8 cellular contexts compared by ENCODE assay signal in the genomic region with DNA sequence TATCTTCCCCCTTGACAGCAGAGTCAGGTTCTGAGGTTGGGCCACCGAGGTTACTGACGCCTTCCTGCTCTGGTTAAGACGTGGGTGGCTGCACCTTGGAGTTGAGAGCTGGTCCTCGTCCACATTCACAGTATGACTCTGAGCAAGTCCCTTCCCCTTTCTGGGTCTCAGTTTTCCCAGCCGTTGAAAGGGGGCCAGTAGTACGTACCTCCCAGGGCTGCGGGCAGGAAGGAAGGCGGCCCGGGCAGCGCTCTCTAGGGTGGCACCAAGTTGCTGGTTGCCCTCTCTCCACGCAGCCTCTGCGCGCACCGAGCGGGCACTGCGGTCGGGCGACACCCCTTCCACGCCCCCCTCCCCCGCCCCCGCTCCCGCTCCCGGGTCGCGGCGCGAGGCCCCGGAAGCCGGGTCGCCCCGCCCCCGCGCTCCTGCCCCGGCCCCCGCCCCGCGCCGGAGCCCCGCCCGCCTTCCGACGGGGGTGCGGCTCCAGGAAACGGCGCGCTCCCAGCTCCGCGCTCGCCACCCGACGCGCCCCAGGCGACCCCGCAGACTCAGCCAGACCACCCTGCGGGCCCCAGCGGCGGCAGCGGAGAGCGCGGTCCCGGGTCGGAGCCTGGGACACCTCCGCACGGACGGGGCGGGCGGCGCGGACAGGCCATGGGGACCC. TPM values are rescaled to one million over a fixed set of nuclear protein-coding genes. Genes with fewer than 3 reads are reported as not detected.
DNase-seq lines count a peak whose midpoint lies in the region; ATAC-seq, FAIRE-seq and TF ChIP-seq lines count a peak whose summit lies in the region.

A gene (plus strand): TSS at position 486 of the 664 bp plus-strand sequence. CDS start 250 bp downstream, outside the sequence.

- H3K4me1 ChIP-seq in A673 (ENCODE audit: insufficient read depth, low read length, poor library complexity, severe bottlenecking) (peaks cover 45% of the 10 kb centered on the region), H1 (replicated peaks in 1 of 4; ENCODE audit: control insufficient read depth in 3 of 4, insufficient read depth in 4 of 4, low read length in 3 of 4) (peaks cover 13 to 31% (median 20%) of the 10 kb centered on the region in 4 experiments; a peak in 6 of 7 replicates), mucosa of descending colon (ENCODE audit: low read depth) (peaks cover 62% of the 10 kb centered on the region)

- DNase-seq in A673 (ENCODE audit: low spot score) (peak; percentile 78), NCI-H510A (lab: John Stamatoyannopoulos, UW) (peak; percentile 56), H1 (ENCODE audit: low read depth in 1 of 2, low spot score in 2 of 2) (no peak), mucosa of descending colon (peak; percentile 84 to 91 (median 90))
- peak; percentile 87 for DNase-seq in activated CD4-positive, alpha-beta memory T cell treated with anti-CD3 and anti-CD28 coated beads, Interleukin-2, amount 10 ng/mL, durations not matched to agents 7 days and 5 days
- peak; percentile 77 to 91 for DNase-seq in stimulated activated effector memory CD8-positive, alpha-beta T cell treated with anti-CD3 and anti-CD28 coated beads, Interleukin-12 subunit alpha, Interleukin-12 subunit beta, amount 100 ng/mL, for 72 hours (ENCODE audit: low spot score in 2 of 2)

- H2BK120ac ChIP-seq in H1 (replicated peaks; ENCODE audit: low read depth, low read length): no peak within 1 kb of the TSS

- no peak within 1 kb of the TSS for H3K23ac ChIP-seq in H1 (ENCODE audit: insufficient read length)

- H3K36me3 ChIP-seq in A673 (ENCODE audit: insufficient read depth, low read length, poor library complexity, severe bottlenecking) (peaks cover 3% of the 10 kb centered on the region), H1 (ENCODE audit: control insufficient read depth in 2 of 4, insufficient read depth in 4 of 4, low read length in 3 of 4) (no peaks in the 10 kb centered on the region), mucosa of descending colon (ENCODE audit: low read depth) (no peaks in the 10 kb centered on the region)

- H2AFZ ChIP-seq in H1 (ENCODE audit: low read length): no peak within 1 kb of the TSS

- peak within 1 kb of the TSS; percentile 57; the same call in 1 of the 2 replicates for H4K8ac ChIP-seq in H1 (ENCODE audit: extremely low read depth, insufficient read depth, low read length)

- H3K4ac ChIP-seq in H1 (replicated peaks; ENCODE audit: insufficient read length, low read depth, low read length): peak within 1 kb of the TSS; percentile 63

- no peak within 1 kb of the TSS for H2BK20ac ChIP-seq in H1 (ENCODE audit: low read length)

- intact Hi-C loops in A673 (cut with micrococcal nuclease; ENCODE audit: unreplicated experiment) (no loop called here), mucosa of descending colon (cut with DNase I, micrococcal nuclease) (no loop called here)

- 0 out of 2 replicates have a peak within 1 kb of the TSS, but pooled peaks have one; percentile 39 for H2BK5ac ChIP-seq in H1 (ENCODE audit: low read depth, low read length)

- no TSS peak for BruUV-seq in A673 (replicated peaks; lab: Mats Ljungman, UMichigan)

- TF ChIP-seq RAD21 in H1 (IDR thresholded peaks at IDR 0.05 in 1 of 2, conservative IDR thresholded peaks at IDR 0.05 in 1 of 2; ENCODE audit: low read depth in 2 of 2, low read length in 2 of 2): no peak

- POLR2A ChIA-PET in A673 (lab: Charles Lee; ENCODE audit: low non-redundant PET) (interaction anchor here (0.7 kb wide), 1 partner anchor 77 kb away, joined by 15 read pairs; no protein-coding TSS in a partner anchor), H1 (lab: Charles Lee; ENCODE audit: partially characterized antibody) (interaction anchor here (1.2 to 3.7 kb wide), 6 partner anchors 10 to 46 kb away, joined by 3 to 36 read pairs (median 6); no protein-coding TSS in a partner anchor)
- POLR2A ChIA-PET in activated CD4-positive, alpha-beta memory T cell treated with anti-CD3 and anti-CD28 coated beads, Interleukin-2, amount 10 ng/mL, durations not matched to agents 7 days and 5 days (lab: Charles Lee): interaction anchor here (0.7 to 5.2 kb wide), 28 partner anchors 8 to 1664 kb away, joined by 3 to 96 read pairs (median 7); a partner anchor contains a TSS

- H3K14ac ChIP-seq in H1 (ENCODE audit: insufficient read length): no peak within 1 kb of the TSS

- no peak for TF ChIP-seq EP300 in H1 (IDR thresholded peaks at IDR 0.05; ENCODE audit: borderline replicate concordance in 1 of 2, low read depth in 2 of 2, low read length in 2 of 2)

- no peak for FAIRE-seq in H1 (lab: Jason Lieb, UNC)

- H3K23me2 ChIP-seq in H1 (ENCODE audit: low read depth, low read length): peaks cover 8% of the 10 kb centered on the region; the same call in 1 of the 2 replicates

- H2BK15ac ChIP-seq in H1 (ENCODE audit: low read length): 0 out of 2 replicates have a peak within 1 kb of the TSS, but pooled peaks have one; percentile 88

- H3K4me3 ChIP-seq in A673 (ENCODE audit: low read depth, low read length, poor library complexity, severe bottlenecking) (peak within 1 kb of the TSS; percentile 87), H1 (ENCODE audit: extremely low read depth in 1 of 4, insufficient read depth in 2 of 4, low read depth in 3 of 4, low read length in 4 of 4) (peak within 1 kb of the TSS; percentile 27 to 63 (median 40)), mucosa of descending colon (peak within 1 kb of the TSS; percentile 68)

- H3K4me2 ChIP-seq in H1 (ENCODE audit: insufficient read depth in 1 of 2, low read depth in 2 of 2, low read length in 2 of 2): peak within 1 kb of the TSS; percentile 72 to 81

- peaks cover 15 to 18% of the 10 kb centered on the region in 2 experiments for H4K20me1 ChIP-seq in H1 (replicated peaks in 1 of 2; ENCODE audit: control insufficient read depth in 1 of 2, insufficient read depth in 2 of 2, low read length in 2 of 2)

- H3K9me3 Mint-ChIP-seq in activated CD4-positive, alpha-beta memory T cell treated with anti-CD3 and anti-CD28 coated beads, Interleukin-2, amount 10 ng/mL, durations not matched to agents 7 days and 5 days: no peaks in the 10 kb centered on the region
- no peaks in the 10 kb centered on the region for H3K9me3 Mint-ChIP-seq in stimulated activated effector memory CD8-positive, alpha-beta T cell treated with anti-CD3 and anti-CD28 coated beads, Interleukin-12 subunit alpha, Interleukin-12 subunit beta, amount 100 ng/mL, for 72 hours

- H4K5ac ChIP-seq in H1 (ENCODE audit: insufficient read length, low read depth, low read length): peak within 1 kb of the TSS; percentile 15

- no peaks in the 10 kb centered on the region for H3K27me3 ChIP-seq in A673 (replicated peaks; ENCODE audit: insufficient read depth, low read depth, low read length, poor library complexity)
- H3K27me3 ChIP-seq in H1 (replicated peaks in 1 of 4; ENCODE audit: control insufficient read depth in 3 of 4, extremely low read depth in 1 of 4, insufficient read depth in 3 of 4, low read length in 3 of 4): peaks cover 8 to 39% (median 28%) of the 10 kb centered on the region in 4 experiments

- TF ChIP-seq POLR2A in GM19193 (IDR thresholded peaks at IDR 0.05; ENCODE audit: extremely low read depth, insufficient read depth, insufficient read length) (peak; percentile 69), H1 (IDR thresholded peaks at IDR 0.05; ENCODE audit: control extremely low read depth in 1 of 2, low read depth in 2 of 2, low read length in 2 of 2) (no peak)

- peak within 1 kb of the TSS; percentile 62; the same call in 1 of the 2 replicates for H2BK12ac ChIP-seq in H1 (ENCODE audit: low read depth, low read length)

- peak within 1 kb of the TSS; percentile 88 for H3K4me3 Mint-ChIP-seq in activated CD4-positive, alpha-beta memory T cell treated with anti-CD3 and anti-CD28 coated beads, Interleukin-2, amount 10 ng/mL, durations not matched to agents 7 days and 5 days
- H3K4me3 Mint-ChIP-seq in stimulated activated effector memory CD8-positive, alpha-beta T cell treated with anti-CD3 and anti-CD28 coated beads, Interleukin-12 subunit alpha, Interleukin-12 subunit beta, amount 100 ng/mL, for 72 hours: peak within 1 kb of the TSS; percentile 96

- TF ChIP-seq CTCF in A673 (conservative IDR thresholded peaks at IDR 0.05; ENCODE audit: low read depth, low read length) (no peak), H1 (IDR thresholded peaks at IDR 0.05; ENCODE audit: control extremely low read depth in 1 of 3, insufficient read depth in 1 of 3, low read depth in 1 of 3, low read length in 3 of 3) (no peak), mucosa of descending colon (IDR thresholded peaks at IDR 0.05) (no peak)

- peaks cover 57% of the 10 kb centered on the region for H3K4me1 Mint-ChIP-seq in activated CD4-positive, alpha-beta memory T cell treated with anti-CD3 and anti-CD28 coated beads, Interleukin-2, amount 10 ng/mL, durations not matched to agents 7 days and 5 days
- peaks cover 61% of the 10 kb centered on the region for H3K4me1 Mint-ChIP-seq in stimulated activated effector memory CD8-positive, alpha-beta T cell treated with anti-CD3 and anti-CD28 coated beads, Interleukin-12 subunit alpha, Interleukin-12 subunit beta, amount 100 ng/mL, for 72 hours

- CTCF ChIA-PET in A673 (lab: Charles Lee): no interaction called here
- CTCF ChIA-PET in activated CD4-positive, alpha-beta memory T cell treated with anti-CD3 and anti-CD28 coated beads, Interleukin-2, amount 10 ng/mL, durations not matched to agents 7 days and 5 days (lab: Charles Lee): interaction anchor here (1.0 to 5.3 kb wide), 8 partner anchors 10 to 63 kb away, joined by 3 to 60 read pairs (median 6); a partner anchor contains a TSS
- CTCF ChIA-PET in H1 (lab: Charles Lee; ENCODE audit: partially characterized antibody): interaction anchor here (0.6 to 7.2 kb wide), 9 partner anchors 10 to 46 kb away, joined by 3 to 97 read pairs (median 11); a partner anchor contains a TSS

- H3K9me3 ChIP-seq in A673 (ENCODE audit: low read depth, low read length, poor library complexity, severe bottlenecking) (no peaks in the 10 kb centered on the region), H1 (ENCODE audit: insufficient read depth in 2 of 2, low read depth in 1 of 2, low read length in 1 of 2) (no peaks in the 10 kb centered on the region), mucosa of descending colon (no peaks in the 10 kb centered on the region)

- peaks cover 38% of the 10 kb centered on the region for H3K36me3 Mint-ChIP-seq in activated CD4-positive, alpha-beta memory T cell treated with anti-CD3 and anti-CD28 coated beads, Interleukin-2, amount 10 ng/mL, durations not matched to agents 7 days and 5 days (ENCODE audit: low read depth)
- H3K36me3 Mint-ChIP-seq in stimulated activated effector memory CD8-positive, alpha-beta T cell treated with anti-CD3 and anti-CD28 coated beads, Interleukin-12 subunit alpha, Interleukin-12 subunit beta, amount 100 ng/mL, for 72 hours: peaks cover 94% of the 10 kb centered on the region

- H3K79me1 ChIP-seq in H1 (ENCODE audit: low read depth, low read length): no peaks in the 10 kb centered on the region

- H3K79me2 ChIP-seq in H1 (ENCODE audit: control insufficient read depth in 1 of 2, insufficient read depth in 2 of 2, low read length in 2 of 2): peaks cover 0 to 7% of the 10 kb centered on the region in 2 experiments; a peak in 1 of 4 replicates

- 9% methylated on average over 18 of the region's 69 CpGs; no CpG with 5 or more reads in 1 of the 2 experiments for WGBS in H1 (ENCODE audit: extremely low coverage in 1 of 2, insufficient coverage in 1 of 2, insufficient read length in 1 of 2, insufficient replicate concordance in 2 of 2, low coverage in 1 of 2, low lambda C conversion rate in 2 of 2, missing lambda C conversion rate in 1 of 2), 2 experiments

- ATAC-seq in mucosa of descending colon: peak; percentile 58
- ATAC-seq in stimulated activated effector memory CD8-positive, alpha-beta T cell treated with anti-CD3 and anti-CD28 coated beads, Interleukin-12 subunit alpha, Interleukin-12 subunit beta, amount 100 ng/mL, for 72 hours: peak; percentile 52
- ATAC-seq in GM18519 (IDR thresholded peaks at IDR 0.05; ENCODE audit: low FRiP score, unreplicated experiment): no peak

- H3K27ac Mint-ChIP-seq in activated CD4-positive, alpha-beta memory T cell treated with anti-CD3 and anti-CD28 coated beads, Interleukin-2, amount 10 ng/mL, durations not matched to agents 7 days and 5 days: peak within 1 kb of the TSS; percentile 97
- H3K27ac Mint-ChIP-seq in stimulated activated effector memory CD8-positive, alpha-beta T cell treated with anti-CD3 and anti-CD28 coated beads, Interleukin-12 subunit alpha, Interleukin-12 subunit beta, amount 100 ng/mL, for 72 hours: peak within 1 kb of the TSS; percentile 94

- H3K27me3 Mint-ChIP-seq in activated CD4-positive, alpha-beta memory T cell treated with anti-CD3 and anti-CD28 coated beads, Interleukin-2, amount 10 ng/mL, durations not matched to agents 7 days and 5 days: no peaks in the 10 kb centered on the region

- H3K9ac ChIP-seq in H1 (replicated peaks in 1 of 4; ENCODE audit: extremely low read depth in 1 of 4, low read depth in 3 of 4, low read length in 3 of 4): no peak within 1 kb of the TSS; a peak in 2 of 7 replicates

- no peak within 1 kb of the TSS for H3K18ac ChIP-seq in H1 (ENCODE audit: extremely low read depth, low read length)

- H3K27ac ChIP-seq in A673 (ENCODE audit: low read depth, low read length, poor library complexity, severe bottlenecking) (peak within 1 kb of the TSS; percentile 75), H1 (ENCODE audit: low read depth, low read length) (no peak within 1 kb of the TSS)

- no peak within 1 kb of the TSS for H3K56ac ChIP-seq in H1 (replicated peaks; ENCODE audit: insufficient read length, low read depth, low read length)

- H4K91ac ChIP-seq in H1 (replicated peaks; ENCODE audit: insufficient read length, low read length): no peak within 1 kb of the TSS

- H2AK5ac ChIP-seq in H1 (ENCODE audit: low read depth, low read length): no peak within 1 kb of the TSS; the same call in 1 of the 2 replicates

RNA-seq across cellular contexts. Expression of the gene that starts here (rescaled TPM):
- 29.5 and 40.9 TPM in 2 replicates for total RNA-seq in A673 (2021)
- total RNA-seq in activated CD4-positive, alpha-beta memory T cell treated with anti-CD3 and anti-CD28 coated beads, Interleukin-2, amount 10 ng/mL, durations not matched to agents 7 days and 5 days: 100 to 1,000 TPM; 118 to 119 TPM
- 6.6 and 7.9 TPM in 2 replicates for total RNA-seq in H1 (2021; fragmentation: NEBNext Ultra II Directional; extraction: Animal tissue kit (Norgen Biotek cat#: 25700))
- polyA plus RNA-seq in H1 (2011; rRNA removed): 4.3 and 6.2 TPM in 2 replicates
- 7.3 TPM for polyA plus RNA-seq in H1 (2011; cell fraction: cytosol; rRNA removed)
- polyA plus RNA-seq in H1 (2011; cell fraction: nucleus; rRNA removed): 21.8 TPM
- polyA plus RNA-seq in H1 (2012, experiment 1 of 2): 4.6 to 6.7 TPM (median 5.1 TPM) in 4 replicates
- 1.2 TPM for polyA plus RNA-seq in H1 (2012, experiment 2 of 2)
- 6.2 TPM for polyA plus RNA-seq in H1 (2013, experiment 1 of 2)
- 5.6 TPM for polyA plus RNA-seq in H1 (2013, experiment 2 of 2)
- 1.8 and 1.9 TPM in 2 replicates for polyA minus RNA-seq in H1 (2011; rRNA and poly(A)+ RNA removed)
- polyA minus RNA-seq in H1 (2011; cell fraction: cytosol; rRNA and poly(A)+ RNA removed): 3.4 TPM
- 3.8 TPM for polyA minus RNA-seq in H1 (2011; cell fraction: nucleus; rRNA and poly(A)+ RNA removed)
- 100 to 1,000 TPM in 1 of 3 donors, 10 to 100 TPM in 2; 65.8 to 208 (median 65.9) TPM for total RNA-seq in mucosa of descending colon

Comparison
In these comparisons a context has a peak if more than half of its experiments do, and no peak if none do; other contexts are left out.
1. DNase-seq: peak in A673 (single experiment), NCI-H510A (single experiment), activated CD4-positive, alpha-beta memory T cell treated with anti-CD3 and anti-CD28 coated beads, Interleukin-2, amount 10 ng/mL, durations not matched to agents 7 days and 5 days (single experiment), mucosa of descending colon (3 of 3) and stimulated activated effector memory CD8-positive, alpha-beta T cell treated with anti-CD3 and anti-CD28 coated beads, Interleukin-12 subunit alpha, Interleukin-12 subunit beta, amount 100 ng/mL, for 72 hours (2 of 2); none in H1 (0 of 2).
2. Peak in every context shown above with its lines, with median percentiles within 50 percentile points of each other: H3K4me3 ChIP-seq.